In genomic region chr5:139647406-139648204, GRCh38 we compare ENCODE assay signal across 8 cellular contexts. TPM values are rescaled to one million over a fixed set of nuclear protein-coding genes. Genes with fewer than 3 reads are reported as not detected.
DNase-seq lines count a peak whose midpoint lies in the region; ATAC-seq lines count a peak whose summit lies in the region.

No MANE protein-coding gene starts in this region.

- H3K27me3 Mint-ChIP-seq in activated T-helper 1 cell treated with anti-CD3 and anti-CD28 coated beads, Interleukin-12 subunit alpha, Interleukin-12 subunit beta, Interleukin-2, Interleukin-4 antibody, amounts not matched to agents 30 ng/mL and 10 ng/mL and 1 ng/mL, durations not matched to agents 14 hours and 24 hours and 36 hours (ENCODE audit: insufficient read depth) = peaks cover 54% of the 10 kb centered on the region

- H3K4me3 Mint-ChIP-seq in activated T-helper 1 cell treated with anti-CD3 and anti-CD28 coated beads, Interleukin-12 subunit alpha, Interleukin-12 subunit beta, Interleukin-2, Interleukin-4 antibody, amounts not matched to agents 30 ng/mL and 10 ng/mL and 1 ng/mL, durations not matched to agents 14 hours and 24 hours and 36 hours = peak overlapping the region; percentile 48

- H3K36me3 ChIP-seq in HUES6 (ENCODE audit: control insufficient read depth, insufficient read depth, low read length) = no peaks in the 10 kb centered on the region

- peak overlapping the region; percentile 67; the same call in 1 of the 2 replicates for H3K27ac ChIP-seq in HUES6 (ENCODE audit: low read depth, low read length)

- H3K9me3 ChIP-seq in HUES6 (ENCODE audit: control insufficient read depth, insufficient read depth, low read depth, low read length) = no peaks in the 10 kb centered on the region
- H3K9me3 ChIP-seq in iPS-18c (ENCODE audit: control insufficient read depth, insufficient read depth, low read length) = no peaks in the 10 kb centered on the region

- intact Hi-C loops in activated T-helper 1 cell treated with anti-CD3 and anti-CD28 coated beads, Interleukin-12 subunit alpha, Interleukin-12 subunit beta, Interleukin-2, Interleukin-4 antibody, amounts not matched to agents 30 ng/mL and 10 ng/mL and 1 ng/mL, durations not matched to agents 14 hours and 24 hours and 36 hours (cut with micrococcal nuclease) = no loop called here

- H3K9ac ChIP-seq in HUES6 (ENCODE audit: low read length) = peak overlapping the region; percentile 70

- H3K4me1 ChIP-seq in HUES6 (ENCODE audit: control insufficient read depth, insufficient read depth, low read length) = peaks cover 46% of the 10 kb centered on the region

- H3K4me1 Mint-ChIP-seq in activated T-helper 1 cell treated with anti-CD3 and anti-CD28 coated beads, Interleukin-12 subunit alpha, Interleukin-12 subunit beta, Interleukin-2, Interleukin-4 antibody, amounts not matched to agents 30 ng/mL and 10 ng/mL and 1 ng/mL, durations not matched to agents 14 hours and 24 hours and 36 hours (ENCODE audit: low read depth) = peaks cover 29% of the 10 kb centered on the region

- no peaks in the 10 kb centered on the region for H3K36me3 Mint-ChIP-seq in activated T-helper 1 cell treated with anti-CD3 and anti-CD28 coated beads, Interleukin-12 subunit alpha, Interleukin-12 subunit beta, Interleukin-2, Interleukin-4 antibody, amounts not matched to agents 30 ng/mL and 10 ng/mL and 1 ng/mL, durations not matched to agents 14 hours and 24 hours and 36 hours (ENCODE audit: low read depth)

- H3K27me3 ChIP-seq in HUES6 (ENCODE audit: control insufficient read depth, insufficient read depth, low read length) = peaks cover 32% of the 10 kb centered on the region

- peak overlapping the region; percentile 88 for H3K4me3 ChIP-seq in HUES6 (ENCODE audit: low read depth, low read length)
- H3K4me3 ChIP-seq in iPS-18c (ENCODE audit: insufficient read depth, low read depth, low read length) = peak overlapping the region; percentile 97

- H3K9me3 Mint-ChIP-seq in activated T-helper 1 cell treated with anti-CD3 and anti-CD28 coated beads, Interleukin-12 subunit alpha, Interleukin-12 subunit beta, Interleukin-2, Interleukin-4 antibody, amounts not matched to agents 30 ng/mL and 10 ng/mL and 1 ng/mL, durations not matched to agents 14 hours and 24 hours and 36 hours = no peaks in the 10 kb centered on the region

- H3K27ac Mint-ChIP-seq in activated T-helper 1 cell treated with anti-CD3 and anti-CD28 coated beads, Interleukin-12 subunit alpha, Interleukin-12 subunit beta, Interleukin-2, Interleukin-4 antibody, amounts not matched to agents 30 ng/mL and 10 ng/mL and 1 ng/mL, durations not matched to agents 14 hours and 24 hours and 36 hours = no peak overlapping the region

- ATAC-seq in stimulated activated naive CD8-positive, alpha-beta T cell treated with anti-CD3 and anti-CD28 coated beads, Interleukin-15, Interleukin-2, amounts not matched to agents 100 U/mL and 50 U/mL, for 24 hours = no peak
- ATAC-seq in GM21723 (IDR thresholded peaks at IDR 0.05; ENCODE audit: unreplicated experiment) (no peak), GM21367 (IDR thresholded peaks at IDR 0.05; ENCODE audit: unreplicated experiment) (no peak)

- DNase-seq in activated T-helper 1 cell treated with anti-CD3 and anti-CD28 coated beads, Interleukin-12 subunit alpha, Interleukin-12 subunit beta, Interleukin-2, Interleukin-4 antibody, amounts not matched to agents 30 ng/mL and 10 ng/mL and 1 ng/mL, durations not matched to agents 14 hours and 24 hours and 36 hours (ENCODE audit: low spot score) = no peak
- peak; percentile 4 for DNase-seq in stimulated activated naive CD8-positive, alpha-beta T cell treated with anti-CD3 and anti-CD28 coated beads, Interleukin-15, Interleukin-2, amounts not matched to agents 100 U/mL and 50 U/mL, for 24 hours
- DNase-seq in stimulated activated CD4-positive, alpha-beta T cell treated with anti-CD3 and anti-CD28 coated beads, Interleukin-4, amount 100 ng/mL, for 1 hour = no peak
- DNase-seq in cerebellar nuclear complex (lab: John Stamatoyannopoulos, UW) = no peak

RNA-seq across cellular contexts. Expression of gene CXXC5, which starts 0.5 kb away (rescaled TPM):
- total RNA-seq in activated T-helper 1 cell treated with anti-CD3 and anti-CD28 coated beads, Interleukin-12 subunit alpha, Interleukin-12 subunit beta, Interleukin-2, Interleukin-4 antibody, amounts not matched to agents 30 ng/mL and 10 ng/mL and 1 ng/mL, durations not matched to agents 14 hours and 24 hours and 36 hours = 0.88 and 1.7 TPM in 2 replicates
